Comparison of ENCODE assay signal across 11 cellular contexts in genomic region chr15:74397239-74398068, GRCh38. TPM values are rescaled to one million over a fixed set of nuclear protein-coding genes. Genes with fewer than 3 reads are reported as not detected.
DNase-seq lines count a peak whose midpoint lies in the region; ATAC-seq, FAIRE-seq and TF ChIP-seq lines count a peak whose summit lies in the region.
"Had no signal": no experiment of that assay in that cellular context is flagged by ENCODE, and none has a peak within 500 bp of the region (broad histone marks: within the 10 kb centered on the region; RNA-seq: fewer than 3 reads in every experiment).

No MANE protein-coding gene starts in this region.

- TF ChIP-seq POLR2A in IMR-90 (IDR thresholded peaks at IDR 0.05; ENCODE audit: low read depth, low read length), result no peak

- no peak for DNase-seq in natural killer cell treated with Interleukin-12 subunit alpha and Interleukin-12 subunit beta and Interleukin-15 and Interleukin-18, amount 100 ng/mL, for 72 hours (ENCODE audit: low spot score)
- DNase-seq in natural killer cell (no peak), IMR-90 (no peak), bronchial epithelial cell (ENCODE audit: low read depth) (peak; percentile 54), SK-N-DZ (ENCODE audit: low spot score) (no peak), amygdala (lab: John Stamatoyannopoulos, UW) (no peak)
- DNase-seq in stimulated activated CD4-positive, alpha-beta T cell treated with anti-CD3 and anti-CD28 coated beads, Interleukin-1b, Interleukin-23, amount 100 ng/mL, for 48 hours, result no peak
- DNase-seq: COR-L47, Right ventricle myocardium superior had no signal

- peak overlapping the region; percentile 59 for H3K4me3 Mint-ChIP-seq in natural killer cell treated with Interleukin-12 subunit alpha and Interleukin-12 subunit beta and Interleukin-15 and Interleukin-18, amount 100 ng/mL, for 72 hours
- H3K4me3 Mint-ChIP-seq in natural killer cell, result no peak overlapping the region

- H2AK5ac ChIP-seq in IMR-90 (ENCODE audit: low read depth, low read length), result peak overlapping the region; percentile 92

- no peak for ATAC-seq in natural killer cell treated with Interleukin-12 subunit alpha and Interleukin-12 subunit beta and Interleukin-15 and Interleukin-18, amount 100 ng/mL, for 72 hours
- ATAC-seq in natural killer cell, result no peak
- no peak for ATAC-seq in IMR-90 (ENCODE audit: low read depth)
- ATAC-seq in HG03565 (IDR thresholded peaks at IDR 0.05; ENCODE audit: unreplicated experiment), result no peak

- dilution Hi-C loops in IMR-90 (cut with HindIII; ENCODE audit: low sequenced_read_pairs, unreplicated experiment), result no loop called here

- H3K79me1 ChIP-seq in IMR-90 (ENCODE audit: low read depth in 1 of 2, low read length in 2 of 2), result peaks cover 0 to 30% of the 10 kb centered on the region in 2 experiments; a peak in 3 of 4 replicates

- peak overlapping the region; percentile 42; the same call in 2 of the 3 replicates for H2BK15ac ChIP-seq in IMR-90 (ENCODE audit: low read depth, low read length)

- H3K56ac ChIP-seq in IMR-90 (ENCODE audit: extremely low read depth, insufficient read depth, low read length), result no peak overlapping the region

- CTCF ChIA-PET in IMR-90 (lab: Yijun Ruan, JAX), result no interaction called here

- H4K8ac ChIP-seq in IMR-90 (ENCODE audit: low read depth in 2 of 2, low read length in 2 of 2), result peak overlapping the region; percentile 52 to 89; a peak in 3 of 4 replicates

- no peak for TF ChIP-seq CTCF in natural killer cell (IDR thresholded peaks at IDR 0.05)
- no peak for TF ChIP-seq CTCF in IMR-90 (conservative IDR thresholded peaks at IDR 0.05; ENCODE audit: low read depth, low read length)
- no peak for TF ChIP-seq CTCF in bronchial epithelial cell (IDR thresholded peaks at IDR 0.05; ENCODE audit: insufficient read depth, low read length, severe bottlenecking)

- no TSS peak for BruUV-seq in IMR-90 (replicated peaks; lab: Mats Ljungman, UMichigan)

- WGBS in IMR-90 (ENCODE audit: extremely low coverage in 2 of 2, insufficient read length in 1 of 2), 2 experiments, result 94% methylated on average over 3 of the region's 6 CpGs; no CpG with 5 or more reads in 1 of the 2 experiments

- peak overlapping the region; percentile 14 for H3K14ac ChIP-seq in IMR-90 (replicated peaks; ENCODE audit: low read depth, low read length)

- no peak overlapping the region for H3K4me2 ChIP-seq in IMR-90 (ENCODE audit: low read depth, low read length)
- H3K4me2 ChIP-seq: KMS-11 had no signal

- no peak for TF ChIP-seq RAD21 in IMR-90 (IDR thresholded peaks at IDR 0.05; ENCODE audit: low read length)

- no peaks in the 10 kb centered on the region for H4K20me1 ChIP-seq in IMR-90 (ENCODE audit: insufficient read depth, low read length)

- H3K23ac ChIP-seq in IMR-90 (ENCODE audit: low read depth, low read length), result peak overlapping the region; percentile 48; the same call in 1 of the 2 replicates

- no peaks in the 10 kb centered on the region for H3K36me3 ChIP-seq in IMR-90 (ENCODE audit: control insufficient read depth, insufficient read depth, low read length)
- no peaks in the 10 kb centered on the region for H3K36me3 ChIP-seq in bronchial epithelial cell (ENCODE audit: control insufficient read depth, insufficient read depth, low read length)

- H3K4me1 ChIP-seq in IMR-90 (ENCODE audit: control insufficient read depth, insufficient read depth, low read length), result peaks cover 42% of the 10 kb centered on the region

- H3K18ac ChIP-seq in IMR-90 (ENCODE audit: low read depth, low read length), result no peak overlapping the region; the same call in 1 of the 2 replicates

- no peaks in the 10 kb centered on the region for H3K9me3 Mint-ChIP-seq in natural killer cell treated with Interleukin-12 subunit alpha and Interleukin-12 subunit beta and Interleukin-15 and Interleukin-18, amount 100 ng/mL, for 72 hours
- no peaks in the 10 kb centered on the region for H3K9me3 Mint-ChIP-seq in natural killer cell

- H4K91ac ChIP-seq in IMR-90 (ENCODE audit: insufficient read depth, low read depth, low read length), result peak overlapping the region; percentile 76

- intact Hi-C loops in natural killer cell (cut with micrococcal nuclease), result no loop called here
- intact Hi-C loops in IMR-90 (cut with micrococcal nuclease), result no loop called here

- H2AFZ ChIP-seq in IMR-90 (replicated peaks; ENCODE audit: low read length, poor library complexity), result peak overlapping the region; percentile 79

- H3K9ac ChIP-seq in IMR-90 (ENCODE audit: low read depth, low read length), result no peak overlapping the region
- H3K9ac ChIP-seq: KMS-11 had no signal

- in situ Hi-C loops in IMR-90 (cut with MboI; ENCODE audit: low sequenced_read_pairs), result no loop called here

- H3K27ac Mint-ChIP-seq in natural killer cell treated with Interleukin-12 subunit alpha and Interleukin-12 subunit beta and Interleukin-15 and Interleukin-18, amount 100 ng/mL, for 72 hours, result peak overlapping the region; percentile 88 to 93
- H3K27ac Mint-ChIP-seq in natural killer cell, result peak overlapping the region in 1 of 2 donors; percentile 16

- FAIRE-seq in bronchial epithelial cell (lab: Jason Lieb, UNC), result no peak

- no peaks in the 10 kb centered on the region for H3K27me3 ChIP-seq in IMR-90 (ENCODE audit: control insufficient read depth, insufficient read depth, low read length)
- H3K27me3 ChIP-seq in bronchial epithelial cell (ENCODE audit: control insufficient read depth, insufficient read depth, low read length), result no peaks in the 10 kb centered on the region

- peak overlapping the region; percentile 76 for H2BK120ac ChIP-seq in IMR-90 (ENCODE audit: low read depth, low read length)

- peak overlapping the region; percentile 20; the same call in 1 of the 2 replicates for H3K27ac ChIP-seq in IMR-90 (ENCODE audit: insufficient read depth, low read length)
- H3K27ac ChIP-seq: KMS-11 had no signal

- H4K5ac ChIP-seq in IMR-90 (ENCODE audit: low read depth, low read length), result peak overlapping the region; percentile 87; the same call in 1 of the 2 replicates

- H3K36me3 Mint-ChIP-seq in natural killer cell treated with Interleukin-12 subunit alpha and Interleukin-12 subunit beta and Interleukin-15 and Interleukin-18, amount 100 ng/mL, for 72 hours, result no peaks in the 10 kb centered on the region
- no peaks in the 10 kb centered on the region for H3K36me3 Mint-ChIP-seq in natural killer cell

- peaks cover 35% of the 10 kb centered on the region for H3K9me1 ChIP-seq in IMR-90 (ENCODE audit: insufficient read depth, low read length)

- H3K27me3 Mint-ChIP-seq in natural killer cell treated with Interleukin-12 subunit alpha and Interleukin-12 subunit beta and Interleukin-15 and Interleukin-18, amount 100 ng/mL, for 72 hours, result no peaks in the 10 kb centered on the region
- no peaks in the 10 kb centered on the region for H3K27me3 Mint-ChIP-seq in natural killer cell (ENCODE audit: low read depth in 2 of 2)

- H2BK20ac ChIP-seq in IMR-90 (ENCODE audit: low read depth, low read length), result peak overlapping the region; percentile 85

- POLR2A ChIA-PET in IMR-90 (lab: Charles Lee; ENCODE audit: unreplicated experiment), result no interaction called here

- no peak overlapping the region for H3K4me3 ChIP-seq in IMR-90 (ENCODE audit: insufficient read depth, low read depth, low read length)
- no peak overlapping the region for H3K4me3 ChIP-seq in bronchial epithelial cell (ENCODE audit: low read depth, low read length)

- peak overlapping the region; percentile 93 for H2BK5ac ChIP-seq in IMR-90 (ENCODE audit: low read depth, low read length, poor library complexity, severe bottlenecking)

- peaks cover 61 to 78% of the 10 kb centered on the region in 2 donors for H3K4me1 Mint-ChIP-seq in natural killer cell treated with Interleukin-12 subunit alpha and Interleukin-12 subunit beta and Interleukin-15 and Interleukin-18, amount 100 ng/mL, for 72 hours (ENCODE audit: low read depth in 2 of 2)
- H3K4me1 Mint-ChIP-seq in natural killer cell, result peaks cover 32 to 54% of the 10 kb centered on the region in 2 donors

- H3K9me3 ChIP-seq in IMR-90 (ENCODE audit: control insufficient read depth, insufficient read depth, low read length), result no peaks in the 10 kb centered on the region

- peak overlapping the region; percentile 97 for H2AK9ac ChIP-seq in IMR-90 (replicated peaks; ENCODE audit: low read depth, low read length, poor library complexity)

- H3K4ac ChIP-seq in IMR-90 (ENCODE audit: low read depth, low read length), result peak overlapping the region; percentile 96

TF ChIP-seq in IMR-90, 13 proteins besides CTCF, POLR2A, EP300 and RAD21 (continues in another document):
- TF ChIP-seq CHD1 (IDR thresholded peaks at IDR 0.05; ENCODE audit: low read depth, low read length), result no peak
- no peak for TF ChIP-seq NFE2L2 (IDR thresholded peaks at IDR 0.05; ENCODE audit: low read depth, low read length)
- TF ChIP-seq MAFK (IDR thresholded peaks at IDR 0.05; ENCODE audit: low read depth, low read length), result no peak
- no peak for TF ChIP-seq RFX5 (IDR thresholded peaks at IDR 0.05; ENCODE audit: low read depth, low read length)
- no peak for TF ChIP-seq BHLHE40 (IDR thresholded peaks at IDR 0.05; ENCODE audit: low read depth, low read length)

RNA-seq across cellular contexts. Expression of gene CYP11A1, which starts 30.0 kb away (rescaled TPM):
- total RNA-seq in natural killer cell treated with Interleukin-12 subunit alpha and Interleukin-12 subunit beta and Interleukin-15 and Interleukin-18, amount 100 ng/mL, for 72 hours, result 1 to 10 TPM in 1 of 2 donors, not detected in 1; 1.0 TPM
- 1 to 10 TPM in 1 of 3 donors, not detected in 2; 5.1 TPM for total RNA-seq in natural killer cell
- total RNA-seq in IMR-90 (2012; rRNA removed), result 0.18 and 0.28 TPM in 2 replicates
- 0.46 and 0.50 TPM in 2 replicates for polyA plus RNA-seq in IMR-90 (2012; rRNA removed)
- 0.17 and 0.60 TPM in 2 replicates for polyA plus RNA-seq in IMR-90 (2012; cell fraction: cytosol; rRNA removed)
- 0.23 and 0.26 TPM in 2 replicates for polyA plus RNA-seq in IMR-90 (2012; cell fraction: nucleus; rRNA removed; ENCODE audit: low replicate concordance)
- total RNA-seq in bronchial epithelial cell, result not detected in 2 replicates
- not detected in 2 replicates for polyA plus RNA-seq in SK-N-DZ (2014; cell fraction: cytosol; rRNA removed)
- polyA plus RNA-seq in SK-N-DZ (2014; cell fraction: nucleus; rRNA removed), result not detected in 2 replicates

RNA-seq across cellular contexts. Expression of gene SEMA7A, which starts 36.3 kb away (rescaled TPM):
- total RNA-seq in natural killer cell treated with Interleukin-12 subunit alpha and Interleukin-12 subunit beta and Interleukin-15 and Interleukin-18, amount 100 ng/mL, for 72 hours, result 10 to 100 TPM; 32.1 to 40.8 TPM
- 10 to 100 TPM in 1 of 3 donors, 1 to 10 TPM in 2; 4.7 to 46.2 (median 9.0) TPM for total RNA-seq in natural killer cell
- 27.8 and 30.5 TPM in 2 replicates for total RNA-seq in IMR-90 (2012; rRNA removed)
- 87.3 and 88.1 TPM in 2 replicates for polyA plus RNA-seq in IMR-90 (2012; rRNA removed)
- 46.2 and 68.0 TPM in 2 replicates for polyA plus RNA-seq in IMR-90 (2012; cell fraction: cytosol; rRNA removed)
- 57.3 and 104 TPM in 2 replicates for polyA plus RNA-seq in IMR-90 (2012; cell fraction: nucleus; rRNA removed; ENCODE audit: low replicate concordance)
- 4.0 and 5.3 TPM in 2 replicates for total RNA-seq in bronchial epithelial cell
- polyA plus RNA-seq in SK-N-DZ (2014; cell fraction: cytosol; rRNA removed), result 5.7 and 6.6 TPM in 2 replicates
- 8.0 and 10.3 TPM in 2 replicates for polyA plus RNA-seq in SK-N-DZ (2014; cell fraction: nucleus; rRNA removed)
